In genomic region chr2:673016-673415, GRCh38 we compare ENCODE assay signal across 2 cellular contexts.
TF ChIP-seq lines count a peak whose summit lies in the region.

No MANE protein-coding gene starts in this region.

TF ChIP-seq in IMR-90, 13 proteins besides CTCF, POLR2A, EP300 and RAD21:
- TF ChIP-seq USF2 (IDR thresholded peaks at IDR 0.05; ENCODE audit: low read depth, low read length), result no peak
- no peak for TF ChIP-seq RFX5 (IDR thresholded peaks at IDR 0.05; ENCODE audit: low read depth, low read length)
- TF ChIP-seq MXI1 (IDR thresholded peaks at IDR 0.05; ENCODE audit: borderline replicate concordance, low read depth, low read length), result no peak
- TF ChIP-seq RCOR1 (IDR thresholded peaks at IDR 0.05; ENCODE audit: insufficient replicate concordance, low read length), result no peak
- no peak for TF ChIP-seq FOS (IDR thresholded peaks at IDR 0.05; ENCODE audit: low read depth, low read length)
- no peak for TF ChIP-seq MAFK (IDR thresholded peaks at IDR 0.05; ENCODE audit: low read depth, low read length)
- TF ChIP-seq NFE2L2 (IDR thresholded peaks at IDR 0.05; ENCODE audit: low read depth, low read length), result no peak

TF ChIP-seq in GM12878, 131 proteins besides CTCF, POLR2A, EP300 and RAD21:
- TF ChIP-seq ZNF687 (IDR thresholded peaks at IDR 0.05) (no peak), BHLHE40 (IDR thresholded peaks at IDR 0.05; ENCODE audit: borderline replicate concordance in 1 of 2, low read depth in 2 of 2, low read length in 1 of 2) (peak in 1 of 2 experiments; percentile 25; a peak in 1 of 4 replicates), MEF2B (IDR thresholded peaks at IDR 0.05; ENCODE audit: partially characterized antibody, poor library complexity, severe bottlenecking) (peak; percentile 80), SP1 (IDR thresholded peaks at IDR 0.05; ENCODE audit: low read depth, low read length) (no peak), DPF2 (IDR thresholded peaks at IDR 0.05) (no peak), CBFB (IDR thresholded peaks at IDR 0.05; ENCODE audit: low read depth) (no peak), RUNX3 (IDR thresholded peaks at IDR 0.05; ENCODE audit: low read length) (no peak), WRNIP1 (IDR thresholded peaks at IDR 0.05; ENCODE audit: borderline replicate concordance, low read depth, low read length) (no peak), E2F8 (IDR thresholded peaks at IDR 0.05; ENCODE audit: low read depth, partially characterized antibody) (no peak), BACH1 (IDR thresholded peaks at IDR 0.05; ENCODE audit: borderline replicate concordance) (no peak), JUNB (IDR thresholded peaks at IDR 0.05) (no peak), EZH2 (IDR thresholded peaks at IDR 0.05; ENCODE audit: borderline replicate concordance, control insufficient read depth, low read depth, low read length) (no peak), RELB (IDR thresholded peaks at IDR 0.05; ENCODE audit: low read depth) (no peak)
